Comparison of ENCODE assay signal across 25 cellular contexts in genomic region chr1:77400781-77401180, GRCh38.
DNase-seq lines count a peak whose midpoint lies in the region; ATAC-seq, FAIRE-seq and TF ChIP-seq lines count a peak whose summit lies in the region.
"Had no signal": no experiment of that assay in that cellular context is flagged by ENCODE, and none has a peak within 500 bp of the region (broad histone marks: within the 10 kb centered on the region; RNA-seq: fewer than 3 reads in every experiment).

No MANE protein-coding gene starts in this region.

- H3K4me1 ChIP-seq in astrocyte (ENCODE audit: insufficient read depth, low read length), result no peaks in the 10 kb centered on the region
- H3K4me1 ChIP-seq in CD8-positive, alpha-beta memory T cell (ENCODE audit: insufficient read depth, low read length), result no peaks in the 10 kb centered on the region
- H3K4me1 ChIP-seq: BLaER1 treated with 17β-estradiol and CSF1 and Interleukin-3, amounts not matched to agents 10 nM and 100 nM had no signal

- peaks cover 4% of the 10 kb centered on the region for H3K4me1 Mint-ChIP-seq in astrocyte (ENCODE audit: low read depth, unreplicated experiment)
- H3K4me1 Mint-ChIP-seq in osteocyte (ENCODE audit: unreplicated experiment), result peaks cover 64% of the 10 kb centered on the region
- H3K4me1 Mint-ChIP-seq in CD8-positive, alpha-beta memory T cell, result no peaks in the 10 kb centered on the region

- no peak overlapping the region for H3K27ac Mint-ChIP-seq in astrocyte (ENCODE audit: unreplicated experiment)
- peak overlapping the region; percentile 53 for H3K27ac Mint-ChIP-seq in osteocyte (ENCODE audit: unreplicated experiment)
- H3K27ac Mint-ChIP-seq in CD8-positive, alpha-beta memory T cell, result no peak overlapping the region

- no peak overlapping the region for H3K9ac ChIP-seq in astrocyte (ENCODE audit: low read length)
- H3K9ac ChIP-seq: BLaER1 treated with 17β-estradiol and CSF1 and Interleukin-3, amounts not matched to agents 10 nM and 100 nM had no signal

- POLR2A ChIA-PET in HEK293T (lab: Yijun Ruan, JAX), result no interaction called here
- POLR2A ChIA-PET in CD8-positive, alpha-beta memory T cell (lab: Charles Lee), result no interaction called here

- H3K9me3 ChIP-seq in astrocyte (ENCODE audit: insufficient read depth, low read depth, low read length), result no peaks in the 10 kb centered on the region
- H3K9me3 ChIP-seq in CD8-positive, alpha-beta memory T cell (ENCODE audit: low read length), result no peaks in the 10 kb centered on the region

- no peak overlapping the region for H3K27ac ChIP-seq in astrocyte (ENCODE audit: low read depth, low read length)
- H3K27ac ChIP-seq in CD8-positive, alpha-beta memory T cell (ENCODE audit: low read depth, low read length), result no peak overlapping the region
- H3K27ac ChIP-seq: BLaER1 treated with 17β-estradiol and CSF1 and Interleukin-3, amounts not matched to agents 10 nM and 100 nM had no signal

- no peaks in the 10 kb centered on the region for H3K27me3 Mint-ChIP-seq in astrocyte (ENCODE audit: low read depth, unreplicated experiment)
- H3K27me3 Mint-ChIP-seq in osteocyte (ENCODE audit: unreplicated experiment), result no peaks in the 10 kb centered on the region
- H3K27me3 Mint-ChIP-seq in CD8-positive, alpha-beta memory T cell, result peaks cover 1 to 16% of the 10 kb centered on the region in 2 donors
- H3K27me3 Mint-ChIP-seq: CD4-positive, alpha-beta memory T cell had no signal

- no peak overlapping the region for H2AFZ ChIP-seq in astrocyte (ENCODE audit: low read depth, low read length)

- H3K4me3 ChIP-seq in astrocyte (ENCODE audit: insufficient read depth, low read depth, low read length), result no peak overlapping the region
- H3K4me3 ChIP-seq in choroid plexus epithelial cell (ENCODE audit: low read depth, low read length), result no peak overlapping the region
- no peak overlapping the region for H3K4me3 ChIP-seq in CD8-positive, alpha-beta memory T cell (ENCODE audit: low read length)
- H3K4me3 ChIP-seq: BLaER1 treated with 17β-estradiol and CSF1 and Interleukin-3, amounts not matched to agents 10 nM and 100 nM had no signal

- FAIRE-seq in astrocyte (lab: Jason Lieb, UNC), result no peak
- FAIRE-seq: GM18507 had no signal

- H4K20me1 ChIP-seq in astrocyte (ENCODE audit: insufficient read depth, low read length), result no peaks in the 10 kb centered on the region
- H4K20me1 ChIP-seq: BLaER1 treated with 17β-estradiol and CSF1 and Interleukin-3, amounts not matched to agents 10 nM and 100 nM had no signal

- ATAC-seq in HG02981 (IDR thresholded peaks at IDR 0.05; ENCODE audit: unreplicated experiment), result no peak
- ATAC-seq: PC-3 had no signal

- CTCF ChIA-PET in HEK293T (lab: Yijun Ruan, JAX), result no interaction called here
- CTCF ChIA-PET in CD8-positive, alpha-beta memory T cell (lab: Charles Lee), result no interaction called here

- TF ChIP-seq CTCF in astrocyte (IDR thresholded peaks at IDR 0.05; ENCODE audit: insufficient read depth, low read depth, low read length) (no peak), choroid plexus epithelial cell (conservative IDR thresholded peaks at IDR 0.05; ENCODE audit: low read depth, low read length) (no peak), osteocyte (IDR thresholded peaks at IDR 0.05) (no peak)

- H3K36me3 Mint-ChIP-seq in astrocyte (ENCODE audit: low read depth, unreplicated experiment) (no peaks in the 10 kb centered on the region), osteocyte (ENCODE audit: unreplicated experiment) (no peaks in the 10 kb centered on the region)
- H3K36me3 Mint-ChIP-seq in CD8-positive, alpha-beta memory T cell, result no peaks in the 10 kb centered on the region

- DNase-seq in HEK293T (ENCODE audit: extremely low spot score) (no peak), astrocyte (ENCODE audit: low read depth) (peak; percentile 57), choroid plexus epithelial cell (ENCODE audit: low read depth) (peak; percentile 71), osteocyte (ENCODE audit: extremely low spot score, unreplicated experiment) (no peak), NCI-H1092 (lab: John Stamatoyannopoulos, UW) (no peak)
- no peak for DNase-seq in CD8-positive, alpha-beta memory T cell
- DNase-seq in central memory CD4-positive, alpha-beta T cell, result no peak
- DNase-seq: 8988T; CD4-positive, alpha-beta memory T cell; GDM1; GOT3; HCEC 1CT; Kasumi-1; MM.1S; NCI-H1048; NCI-H1436; NCI-H187 treated with DMSO at 0.1 percent for 48 hours; NCI-H2107; NCI-H446 treated with DMSO at 0.1 percent for 48 hours; NCI-H526 treated with DMSO at 0.1 percent for 48 hours; PC-3; Right ventricle myocardium superior had no signal

- H3K9me3 Mint-ChIP-seq in astrocyte (ENCODE audit: unreplicated experiment) (peaks cover 7% of the 10 kb centered on the region), osteocyte (ENCODE audit: unreplicated experiment) (no peaks in the 10 kb centered on the region)
- peaks cover 0 to 3% (median 0%) of the 10 kb centered on the region in 5 donors for H3K9me3 Mint-ChIP-seq in CD8-positive, alpha-beta memory T cell

- no peak overlapping the region for H3K4me2 ChIP-seq in astrocyte (ENCODE audit: low read length)
- H3K4me2 ChIP-seq: BLaER1 treated with 17β-estradiol and CSF1 and Interleukin-3, amounts not matched to agents 10 nM and 100 nM had no signal

- H3K27me3 ChIP-seq in astrocyte (ENCODE audit: insufficient read depth, low read length), result no peaks in the 10 kb centered on the region
- H3K27me3 ChIP-seq in CD8-positive, alpha-beta memory T cell (ENCODE audit: insufficient read depth, low read length, poor library complexity, severe bottlenecking), result no peaks in the 10 kb centered on the region

- no peaks in the 10 kb centered on the region for H3K79me2 ChIP-seq in astrocyte (ENCODE audit: insufficient read depth, low read length)

- H3K36me3 ChIP-seq in astrocyte (ENCODE audit: insufficient read depth, low read length), result no peaks in the 10 kb centered on the region
- H3K36me3 ChIP-seq in CD8-positive, alpha-beta memory T cell (ENCODE audit: insufficient read depth, low read length), result no peaks in the 10 kb centered on the region
- H3K36me3 ChIP-seq: BLaER1 treated with 17β-estradiol and CSF1 and Interleukin-3, amounts not matched to agents 10 nM and 100 nM had no signal

- H3K4me3 Mint-ChIP-seq in astrocyte (ENCODE audit: unreplicated experiment), result no peak overlapping the region
- H3K4me3 Mint-ChIP-seq in osteocyte (ENCODE audit: unreplicated experiment), result peak overlapping the region; percentile 38
- H3K4me3 Mint-ChIP-seq in CD8-positive, alpha-beta memory T cell, result no peak overlapping the region
- H3K4me3 Mint-ChIP-seq: CD4-positive, alpha-beta memory T cell had no signal

TF ChIP-seq in HEK293T, 16 proteins besides CTCF, POLR2A, EP300 and RAD21:
- TF ChIP-seq SP1 (IDR thresholded peaks at IDR 0.05) (no peak), ZNF384 (IDR thresholded peaks at IDR 0.05) (0 out of 2 replicates have a peak, but pooled peaks have one; percentile 7)

Comparison
In these comparisons a context has a peak if more than half of its experiments do, and no peak if none do; other contexts are left out.
1. DNase-seq: peak in astrocyte (single experiment) and choroid plexus epithelial cell (single experiment); none in HEK293T (single experiment), osteocyte (single experiment), NCI-H1092 (single experiment), CD8-positive, alpha-beta memory T cell (0 of 5) and central memory CD4-positive, alpha-beta T cell (single experiment).